Comparison of ENCODE assay signal across 1 cellular context in the genomic region with DNA sequence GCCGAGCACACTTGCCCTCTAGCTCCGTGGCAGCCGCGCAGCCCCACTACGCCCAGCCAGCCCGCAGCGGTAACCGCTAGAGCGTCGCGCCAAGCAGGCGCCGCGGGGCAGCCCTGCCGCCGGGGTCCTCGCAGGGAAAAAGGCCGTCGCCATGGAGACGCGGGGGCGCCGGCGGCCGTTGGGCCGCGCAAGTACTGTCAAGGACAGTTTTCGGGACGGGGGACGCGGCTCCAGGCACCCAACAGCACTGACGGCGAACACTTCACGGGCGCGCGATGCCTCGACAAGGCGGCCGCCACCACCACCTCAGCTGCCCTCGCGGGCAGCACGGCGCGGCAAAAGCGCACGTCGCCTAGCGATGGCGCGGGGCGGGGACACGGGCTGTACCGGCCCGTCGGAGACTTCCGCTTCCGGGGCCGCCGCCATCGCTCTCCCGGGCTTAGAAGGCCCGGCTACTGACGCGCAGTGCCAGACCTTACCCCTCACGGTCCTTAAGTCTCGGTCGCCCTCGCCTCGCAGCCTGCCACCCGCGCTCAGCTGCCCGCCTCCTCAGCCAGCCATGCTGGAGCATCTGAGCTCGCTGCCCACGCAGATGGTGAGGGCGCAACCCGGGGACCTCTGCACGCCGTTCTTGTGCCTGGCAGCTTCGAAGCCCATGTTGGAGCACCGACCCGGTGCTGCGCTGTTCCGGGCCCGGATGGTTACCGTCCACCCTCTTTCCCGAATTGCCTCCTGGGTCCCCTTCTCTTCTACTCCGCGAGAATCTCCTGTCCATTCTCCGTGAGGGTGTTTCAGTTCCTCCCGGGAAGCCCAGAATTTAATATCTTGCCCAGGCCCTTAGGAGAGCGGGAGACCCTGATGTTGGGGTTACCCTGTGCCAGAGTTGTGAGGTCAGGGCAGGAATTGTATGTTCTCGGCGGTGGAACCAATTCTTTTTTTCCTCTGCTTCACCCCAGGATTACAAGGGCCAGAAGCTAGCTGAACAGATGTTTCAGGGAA.
A peak's percentile ranks its signal among the peaks of the same experiment; 100 is the strongest.
TF ChIP-seq lines count a peak whose summit lies in the region.

A gene with protein sequence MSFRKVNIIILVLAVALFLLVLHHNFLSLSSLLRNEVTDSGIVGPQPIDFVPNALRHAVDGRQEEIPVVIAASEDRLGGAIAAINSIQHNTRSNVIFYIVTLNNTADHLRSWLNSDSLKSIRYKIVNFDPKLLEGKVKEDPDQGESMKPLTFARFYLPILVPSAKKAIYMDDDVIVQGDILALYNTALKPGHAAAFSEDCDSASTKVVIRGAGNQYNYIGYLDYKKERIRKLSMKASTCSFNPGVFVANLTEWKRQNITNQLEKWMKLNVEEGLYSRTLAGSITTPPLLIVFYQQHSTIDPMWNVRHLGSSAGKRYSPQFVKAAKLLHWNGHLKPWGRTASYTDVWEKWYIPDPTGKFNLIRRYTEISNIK (minus strand): TSS at position 104 of the 999 bp plus-strand sequence. CDS start 5,331 bp downstream, outside the sequence.
A gene (plus strand): TSS at position 419 of the 999 bp plus-strand sequence. CDS start 141 bp downstream, at position 560.

TF ChIP-seq in K562, 482 proteins besides CTCF, POLR2A, EP300 and RAD21 (continued from another document and continues in another):
- TF ChIP-seq, protein P1, sequence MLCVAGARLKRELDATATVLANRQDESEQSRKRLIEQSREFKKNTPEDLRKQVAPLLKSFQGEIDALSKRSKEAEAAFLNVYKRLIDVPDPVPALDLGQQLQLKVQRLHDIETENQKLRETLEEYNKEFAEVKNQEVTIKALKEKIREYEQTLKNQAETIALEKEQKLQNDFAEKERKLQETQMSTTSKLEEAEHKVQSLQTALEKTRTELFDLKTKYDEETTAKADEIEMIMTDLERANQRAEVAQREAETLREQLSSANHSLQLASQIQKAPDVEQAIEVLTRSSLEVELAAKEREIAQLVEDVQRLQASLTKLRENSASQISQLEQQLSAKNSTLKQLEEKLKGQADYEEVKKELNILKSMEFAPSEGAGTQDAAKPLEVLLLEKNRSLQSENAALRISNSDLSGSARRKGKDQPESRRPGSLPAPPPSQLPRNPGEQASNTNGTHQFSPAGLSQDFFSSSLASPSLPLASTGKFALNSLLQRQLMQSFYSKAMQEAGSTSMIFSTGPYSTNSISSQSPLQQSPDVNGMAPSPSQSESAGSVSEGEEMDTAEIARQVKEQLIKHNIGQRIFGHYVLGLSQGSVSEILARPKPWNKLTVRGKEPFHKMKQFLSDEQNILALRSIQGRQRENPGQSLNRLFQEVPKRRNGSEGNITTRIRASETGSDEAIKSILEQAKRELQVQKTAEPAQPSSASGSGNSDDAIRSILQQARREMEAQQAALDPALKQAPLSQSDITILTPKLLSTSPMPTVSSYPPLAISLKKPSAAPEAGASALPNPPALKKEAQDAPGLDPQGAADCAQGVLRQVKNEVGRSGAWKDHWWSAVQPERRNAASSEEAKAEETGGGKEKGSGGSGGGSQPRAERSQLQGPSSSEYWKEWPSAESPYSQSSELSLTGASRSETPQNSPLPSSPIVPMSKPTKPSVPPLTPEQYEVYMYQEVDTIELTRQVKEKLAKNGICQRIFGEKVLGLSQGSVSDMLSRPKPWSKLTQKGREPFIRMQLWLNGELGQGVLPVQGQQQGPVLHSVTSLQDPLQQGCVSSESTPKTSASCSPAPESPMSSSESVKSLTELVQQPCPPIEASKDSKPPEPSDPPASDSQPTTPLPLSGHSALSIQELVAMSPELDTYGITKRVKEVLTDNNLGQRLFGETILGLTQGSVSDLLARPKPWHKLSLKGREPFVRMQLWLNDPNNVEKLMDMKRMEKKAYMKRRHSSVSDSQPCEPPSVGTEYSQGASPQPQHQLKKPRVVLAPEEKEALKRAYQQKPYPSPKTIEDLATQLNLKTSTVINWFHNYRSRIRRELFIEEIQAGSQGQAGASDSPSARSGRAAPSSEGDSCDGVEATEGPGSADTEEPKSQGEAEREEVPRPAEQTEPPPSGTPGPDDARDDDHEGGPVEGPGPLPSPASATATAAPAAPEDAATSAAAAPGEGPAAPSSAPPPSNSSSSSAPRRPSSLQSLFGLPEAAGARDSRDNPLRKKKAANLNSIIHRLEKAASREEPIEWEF (CRISPR knock-in tag; IDR thresholded peaks at IDR 0.05) = no peak
- TF ChIP-seq, protein P2, sequence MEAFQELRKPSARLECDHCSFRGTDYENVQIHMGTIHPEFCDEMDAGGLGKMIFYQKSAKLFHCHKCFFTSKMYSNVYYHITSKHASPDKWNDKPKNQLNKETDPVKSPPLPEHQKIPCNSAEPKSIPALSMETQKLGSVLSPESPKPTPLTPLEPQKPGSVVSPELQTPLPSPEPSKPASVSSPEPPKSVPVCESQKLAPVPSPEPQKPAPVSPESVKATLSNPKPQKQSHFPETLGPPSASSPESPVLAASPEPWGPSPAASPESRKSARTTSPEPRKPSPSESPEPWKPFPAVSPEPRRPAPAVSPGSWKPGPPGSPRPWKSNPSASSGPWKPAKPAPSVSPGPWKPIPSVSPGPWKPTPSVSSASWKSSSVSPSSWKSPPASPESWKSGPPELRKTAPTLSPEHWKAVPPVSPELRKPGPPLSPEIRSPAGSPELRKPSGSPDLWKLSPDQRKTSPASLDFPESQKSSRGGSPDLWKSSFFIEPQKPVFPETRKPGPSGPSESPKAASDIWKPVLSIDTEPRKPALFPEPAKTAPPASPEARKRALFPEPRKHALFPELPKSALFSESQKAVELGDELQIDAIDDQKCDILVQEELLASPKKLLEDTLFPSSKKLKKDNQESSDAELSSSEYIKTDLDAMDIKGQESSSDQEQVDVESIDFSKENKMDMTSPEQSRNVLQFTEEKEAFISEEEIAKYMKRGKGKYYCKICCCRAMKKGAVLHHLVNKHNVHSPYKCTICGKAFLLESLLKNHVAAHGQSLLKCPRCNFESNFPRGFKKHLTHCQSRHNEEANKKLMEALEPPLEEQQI (IDR thresholded peaks at IDR 0.05) = no peak
- TF ChIP-seq, protein P3, sequence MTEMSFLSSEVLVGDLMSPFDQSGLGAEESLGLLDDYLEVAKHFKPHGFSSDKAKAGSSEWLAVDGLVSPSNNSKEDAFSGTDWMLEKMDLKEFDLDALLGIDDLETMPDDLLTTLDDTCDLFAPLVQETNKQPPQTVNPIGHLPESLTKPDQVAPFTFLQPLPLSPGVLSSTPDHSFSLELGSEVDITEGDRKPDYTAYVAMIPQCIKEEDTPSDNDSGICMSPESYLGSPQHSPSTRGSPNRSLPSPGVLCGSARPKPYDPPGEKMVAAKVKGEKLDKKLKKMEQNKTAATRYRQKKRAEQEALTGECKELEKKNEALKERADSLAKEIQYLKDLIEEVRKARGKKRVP (CRISPR knock-in tag; IDR thresholded peaks at IDR 0.05) = no peak
- TF ChIP-seq NEUROD1 (IDR thresholded peaks at IDR 0.05; ENCODE audit: borderline replicate concordance, low read depth, low read length, partially characterized antibody) (peak; percentile 13), RFX7 (CRISPR knock-in tag; IDR thresholded peaks at IDR 0.05) (no peak), NBN (IDR thresholded peaks at IDR 0.05; ENCODE audit: low read depth) (no peak), ZNF134 (CRISPR knock-in tag; conservative IDR thresholded peaks at IDR 0.05) (no peak), ZNF586 (CRISPR knock-in tag; conservative IDR thresholded peaks at IDR 0.05) (no peak), TGIF2 (CRISPR knock-in tag; IDR thresholded peaks at IDR 0.05) (0 out of 2 replicates have a peak, but pooled peaks have one; percentile 74), E2F3 (CRISPR knock-in tag; IDR thresholded peaks at IDR 0.05) (0 out of 2 replicates have a peak, but pooled peaks have one; percentile 6), KDM1A (IDR thresholded peaks at IDR 0.05) (no peak), RCOR1 (IDR thresholded peaks at IDR 0.05; ENCODE audit: borderline replicate concordance in 1 of 2, low read depth in 2 of 2, low read length in 2 of 2) (no peak), CREM (IDR thresholded peaks at IDR 0.05; ENCODE audit: low read depth) (peak; percentile 90), CBX5 (IDR thresholded peaks at IDR 0.05; ENCODE audit: borderline replicate concordance, low read depth) (no peak), ZNF583 (CRISPR knock-in tag; IDR thresholded peaks at IDR 0.05) (no peak), ZFPM2 (CRISPR knock-in tag; IDR thresholded peaks at IDR 0.05) (no peak), ZNF23 (CRISPR knock-in tag; IDR thresholded peaks at IDR 0.05) (no peak), OTX1 (CRISPR knock-in tag; IDR thresholded peaks at IDR 0.05) (no peak), ATF1 (CRISPR knock-in tag; IDR thresholded peaks at IDR 0.05) (peak; percentile 24; the same call in 1 of the 2 replicates), ATF1 (tag; IDR thresholded peaks at IDR 0.05) (peak; percentile 88), ZNF561 (CRISPR knock-in tag; conservative IDR thresholded peaks at IDR 0.05) (no peak), MTF1 (CRISPR knock-in tag; IDR thresholded peaks at IDR 0.05; ENCODE audit: borderline replicate concordance) (no peak), LEF1 (IDR thresholded peaks at IDR 0.05) (no peak), RUNX1 (IDR thresholded peaks at IDR 0.05; ENCODE audit: low read depth) (no peak), NCOA4 (IDR thresholded peaks at IDR 0.05; ENCODE audit: partially characterized antibody) (no peak), CBX8 (IDR thresholded peaks at IDR 0.05; ENCODE audit: borderline replicate concordance, extremely low read depth, low read depth, low read length, poor library complexity, severe bottlenecking) (no peak), ZNF766 (CRISPR knock-in tag; conservative IDR thresholded peaks at IDR 0.05) (0 out of 2 replicates have a peak, but pooled peaks have one; percentile 48), TCF7L2 (IDR thresholded peaks at IDR 0.05; ENCODE audit: low read depth, low read length) (no peak), CBFA2T3 (IDR thresholded peaks at IDR 0.05) (no peak), U2AF1 (optimal IDR thresholded peaks at IDR 0.05; ENCODE audit: low read depth, low read length) (peak; percentile 60), FOXP1 (CRISPR knock-in tag; IDR thresholded peaks at IDR 0.05) (peak; percentile 86; the same call in 1 of the 2 replicates), CREBBP (IDR thresholded peaks at IDR 0.05; ENCODE audit: low read depth, low read length) (no peak)
- TF ChIP-seq, protein P4, sequence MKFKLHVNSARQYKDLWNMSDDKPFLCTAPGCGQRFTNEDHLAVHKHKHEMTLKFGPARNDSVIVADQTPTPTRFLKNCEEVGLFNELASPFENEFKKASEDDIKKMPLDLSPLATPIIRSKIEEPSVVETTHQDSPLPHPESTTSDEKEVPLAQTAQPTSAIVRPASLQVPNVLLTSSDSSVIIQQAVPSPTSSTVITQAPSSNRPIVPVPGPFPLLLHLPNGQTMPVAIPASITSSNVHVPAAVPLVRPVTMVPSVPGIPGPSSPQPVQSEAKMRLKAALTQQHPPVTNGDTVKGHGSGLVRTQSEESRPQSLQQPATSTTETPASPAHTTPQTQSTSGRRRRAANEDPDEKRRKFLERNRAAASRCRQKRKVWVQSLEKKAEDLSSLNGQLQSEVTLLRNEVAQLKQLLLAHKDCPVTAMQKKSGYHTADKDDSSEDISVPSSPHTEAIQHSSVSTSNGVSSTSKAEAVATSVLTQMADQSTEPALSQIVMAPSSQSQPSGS (CRISPR knock-in tag; IDR thresholded peaks at IDR 0.05) = no peak
- TF ChIP-seq, protein P5, sequence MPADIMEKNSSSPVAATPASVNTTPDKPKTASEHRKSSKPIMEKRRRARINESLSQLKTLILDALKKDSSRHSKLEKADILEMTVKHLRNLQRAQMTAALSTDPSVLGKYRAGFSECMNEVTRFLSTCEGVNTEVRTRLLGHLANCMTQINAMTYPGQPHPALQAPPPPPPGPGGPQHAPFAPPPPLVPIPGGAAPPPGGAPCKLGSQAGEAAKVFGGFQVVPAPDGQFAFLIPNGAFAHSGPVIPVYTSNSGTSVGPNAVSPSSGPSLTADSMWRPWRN (IDR thresholded peaks at IDR 0.05; ENCODE audit: low read depth) = no peak
- TF ChIP-seq, protein P6, sequence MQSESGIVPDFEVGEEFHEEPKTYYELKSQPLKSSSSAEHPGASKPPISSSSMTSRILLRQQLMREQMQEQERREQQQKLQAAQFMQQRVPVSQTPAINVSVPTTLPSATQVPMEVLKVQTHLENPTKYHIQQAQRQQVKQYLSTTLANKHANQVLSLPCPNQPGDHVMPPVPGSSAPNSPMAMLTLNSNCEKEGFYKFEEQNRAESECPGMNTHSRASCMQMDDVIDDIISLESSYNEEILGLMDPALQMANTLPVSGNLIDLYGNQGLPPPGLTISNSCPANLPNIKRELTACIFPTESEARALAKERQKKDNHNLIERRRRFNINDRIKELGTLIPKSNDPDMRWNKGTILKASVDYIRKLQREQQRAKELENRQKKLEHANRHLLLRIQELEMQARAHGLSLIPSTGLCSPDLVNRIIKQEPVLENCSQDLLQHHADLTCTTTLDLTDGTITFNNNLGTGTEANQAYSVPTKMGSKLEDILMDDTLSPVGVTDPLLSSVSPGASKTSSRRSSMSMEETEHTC (IDR thresholded peaks at IDR 0.05) = no peak
- TF ChIP-seq, protein P7, sequence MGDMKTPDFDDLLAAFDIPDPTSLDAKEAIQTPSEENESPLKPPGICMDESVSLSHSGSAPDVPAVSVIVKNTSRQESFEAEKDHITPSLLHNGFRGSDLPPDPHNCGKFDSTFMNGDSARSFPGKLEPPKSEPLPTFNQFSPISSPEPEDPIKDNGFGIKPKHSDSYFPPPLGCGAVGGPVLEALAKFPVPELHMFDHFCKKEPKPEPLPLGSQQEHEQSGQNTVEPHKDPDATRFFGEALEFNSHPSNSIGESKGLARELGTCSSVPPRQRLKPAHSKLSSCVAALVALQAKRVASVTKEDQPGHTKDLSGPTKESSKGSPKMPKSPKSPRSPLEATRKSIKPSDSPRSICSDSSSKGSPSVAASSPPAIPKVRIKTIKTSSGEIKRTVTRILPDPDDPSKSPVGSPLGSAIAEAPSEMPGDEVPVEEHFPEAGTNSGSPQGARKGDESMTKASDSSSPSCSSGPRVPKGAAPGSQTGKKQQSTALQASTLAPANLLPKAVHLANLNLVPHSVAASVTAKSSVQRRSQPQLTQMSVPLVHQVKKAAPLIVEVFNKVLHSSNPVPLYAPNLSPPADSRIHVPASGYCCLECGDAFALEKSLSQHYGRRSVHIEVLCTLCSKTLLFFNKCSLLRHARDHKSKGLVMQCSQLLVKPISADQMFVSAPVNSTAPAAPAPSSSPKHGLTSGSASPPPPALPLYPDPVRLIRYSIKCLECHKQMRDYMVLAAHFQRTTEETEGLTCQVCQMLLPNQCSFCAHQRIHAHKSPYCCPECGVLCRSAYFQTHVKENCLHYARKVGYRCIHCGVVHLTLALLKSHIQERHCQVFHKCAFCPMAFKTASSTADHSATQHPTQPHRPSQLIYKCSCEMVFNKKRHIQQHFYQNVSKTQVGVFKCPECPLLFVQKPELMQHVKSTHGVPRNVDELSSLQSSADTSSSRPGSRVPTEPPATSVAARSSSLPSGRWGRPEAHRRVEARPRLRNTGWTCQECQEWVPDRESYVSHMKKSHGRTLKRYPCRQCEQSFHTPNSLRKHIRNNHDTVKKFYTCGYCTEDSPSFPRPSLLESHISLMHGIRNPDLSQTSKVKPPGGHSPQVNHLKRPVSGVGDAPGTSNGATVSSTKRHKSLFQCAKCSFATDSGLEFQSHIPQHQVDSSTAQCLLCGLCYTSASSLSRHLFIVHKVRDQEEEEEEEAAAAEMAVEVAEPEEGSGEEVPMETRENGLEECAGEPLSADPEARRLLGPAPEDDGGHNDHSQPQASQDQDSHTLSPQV (IDR thresholded peaks at IDR 0.05) = no peak
- TF ChIP-seq, protein P8, sequence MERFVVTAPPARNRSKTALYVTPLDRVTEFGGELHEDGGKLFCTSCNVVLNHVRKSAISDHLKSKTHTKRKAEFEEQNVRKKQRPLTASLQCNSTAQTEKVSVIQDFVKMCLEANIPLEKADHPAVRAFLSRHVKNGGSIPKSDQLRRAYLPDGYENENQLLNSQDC (CRISPR knock-in tag; IDR thresholded peaks at IDR 0.05) = no peak
- TF ChIP-seq, protein P9, sequence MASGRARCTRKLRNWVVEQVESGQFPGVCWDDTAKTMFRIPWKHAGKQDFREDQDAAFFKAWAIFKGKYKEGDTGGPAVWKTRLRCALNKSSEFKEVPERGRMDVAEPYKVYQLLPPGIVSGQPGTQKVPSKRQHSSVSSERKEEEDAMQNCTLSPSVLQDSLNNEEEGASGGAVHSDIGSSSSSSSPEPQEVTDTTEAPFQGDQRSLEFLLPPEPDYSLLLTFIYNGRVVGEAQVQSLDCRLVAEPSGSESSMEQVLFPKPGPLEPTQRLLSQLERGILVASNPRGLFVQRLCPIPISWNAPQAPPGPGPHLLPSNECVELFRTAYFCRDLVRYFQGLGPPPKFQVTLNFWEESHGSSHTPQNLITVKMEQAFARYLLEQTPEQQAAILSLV (tag; IDR thresholded peaks at IDR 0.05) = no peak
